Comparison of ENCODE assay signal across 8 cellular contexts in genomic region chr1:193111641-193112090, GRCh38. TPM values are rescaled to one million over a fixed set of nuclear protein-coding genes. Genes with fewer than 3 reads are reported as not detected.
A peak's percentile ranks its signal among the peaks of the same experiment; 100 is the strongest.
DNase-seq lines count a peak whose midpoint lies in the region; ATAC-seq, FAIRE-seq and TF ChIP-seq lines count a peak whose summit lies in the region.

No MANE protein-coding gene starts in this region.

- 39% methylated on average over 6 of the region's 6 CpGs for WGBS in suprapubic skin

- TF ChIP-seq CTCF in suprapubic skin (IDR thresholded peaks at IDR 0.05): no peak
- TF ChIP-seq CTCF in glutamatergic neuron (IDR thresholded peaks at IDR 0.05; ENCODE audit: partially characterized antibody, unreplicated experiment): no peak
- no peak for TF ChIP-seq CTCF in D721Med (IDR thresholded peaks at IDR 0.05; ENCODE audit: insufficient read depth, missing control alignments)
- no peak for TF ChIP-seq CTCF in colonic mucosa (IDR thresholded peaks at IDR 0.05)

- peaks cover 3% of the 10 kb centered on the region for H3K27me3 Mint-ChIP-seq in glutamatergic neuron (ENCODE audit: unreplicated experiment)

- no peaks in the 10 kb centered on the region for H3K27me3 ChIP-seq in suprapubic skin
- H3K27me3 ChIP-seq in colonic mucosa: no peaks in the 10 kb centered on the region

- no peaks in the 10 kb centered on the region for H3K36me3 Mint-ChIP-seq in glutamatergic neuron (ENCODE audit: unreplicated experiment)

- no peaks in the 10 kb centered on the region for H3K4me1 Mint-ChIP-seq in glutamatergic neuron (ENCODE audit: low read depth, unreplicated experiment)

- peak; percentile 67 to 91 for ATAC-seq in left cardiac atrium
- no peak for ATAC-seq in HG03108 (IDR thresholded peaks at IDR 0.05; ENCODE audit: unreplicated experiment)

- DNase-seq in H54 (ENCODE audit: insufficient read length, low spot score): no peak
- DNase-seq in SK-N-MC (ENCODE audit: low read depth, low spot score): no peak
- peak; percentile 68 for DNase-seq in left cardiac atrium
- DNase-seq in suprapubic skin (ENCODE audit: low spot score in 2 of 2): peak in 1 of 2 donors; percentile 79
- DNase-seq in glutamatergic neuron: no peak
- no peak for DNase-seq in D721Med (ENCODE audit: insufficient read length, low spot score)
- DNase-seq in colonic mucosa: no peak

- no peaks in the 10 kb centered on the region for H3K4me1 ChIP-seq in suprapubic skin
- H3K4me1 ChIP-seq in colonic mucosa: no peaks in the 10 kb centered on the region

- H3K4me3 ChIP-seq in SK-N-MC: peak overlapping the region; percentile 35
- H3K4me3 ChIP-seq in suprapubic skin: no peak overlapping the region
- H3K4me3 ChIP-seq in colonic mucosa: no peak overlapping the region

- no peaks in the 10 kb centered on the region for H3K36me3 ChIP-seq in SK-N-MC (ENCODE audit: insufficient read depth, low read length)
- H3K36me3 ChIP-seq in suprapubic skin: no peaks in the 10 kb centered on the region
- H3K36me3 ChIP-seq in colonic mucosa: no peaks in the 10 kb centered on the region

- intact Hi-C loops in left cardiac atrium (cut with DNase I) (no loop called here), colonic mucosa (cut with DNase I) (no loop called here)

- TF ChIP-seq EP300 in suprapubic skin (IDR thresholded peaks at IDR 0.05): no peak

- FAIRE-seq in H54 (lab: Jason Lieb, UNC) (peak; percentile 45), D721Med (lab: Jason Lieb, UNC) (no peak)

- H3K27ac ChIP-seq in SK-N-MC (peak overlapping the region; percentile 75), suprapubic skin (peak overlapping the region; percentile 56), colonic mucosa (no peak overlapping the region)

- no peak overlapping the region for H3K27ac Mint-ChIP-seq in glutamatergic neuron (ENCODE audit: unreplicated experiment)

- H3K4me3 Mint-ChIP-seq in glutamatergic neuron (ENCODE audit: unreplicated experiment): no peak overlapping the region

- peaks cover 1% of the 10 kb centered on the region for H3K9me3 Mint-ChIP-seq in glutamatergic neuron (ENCODE audit: unreplicated experiment)

- H3K9me3 ChIP-seq in SK-N-MC (ENCODE audit: low read depth, low read length): no peaks in the 10 kb centered on the region
- H3K9me3 ChIP-seq in suprapubic skin: no peaks in the 10 kb centered on the region
- no peaks in the 10 kb centered on the region for H3K9me3 ChIP-seq in colonic mucosa

- peak overlapping the region; percentile 34 for H3K9ac ChIP-seq in SK-N-MC (ENCODE audit: insufficient read length)
- no peak overlapping the region for H3K9ac ChIP-seq in colonic mucosa (ENCODE audit: low read depth in 2 of 2, low read length in 2 of 2)

- no peak for TF ChIP-seq POLR2A in H54 (IDR thresholded peaks at IDR 0.05; ENCODE audit: low read depth, low read length)
- no peak for TF ChIP-seq POLR2A in suprapubic skin (IDR thresholded peaks at IDR 0.05)

RNA-seq across cellular contexts. Expression of gene GLRX2, which starts 6.5 kb away (rescaled TPM):
- 10 to 100 TPM; 24.5 to 27.0 TPM for total RNA-seq in left cardiac atrium
- 10 to 100 TPM in 1 of 4 donors, 1 to 10 TPM in 3; 4.7 to 11.1 (median 5.6) TPM for total RNA-seq in suprapubic skin
- total RNA-seq in glutamatergic neuron (ENCODE audit: unreplicated experiment): 7.2 TPM
- 10 to 100 TPM; 22.3 to 38.1 TPM for total RNA-seq in colonic mucosa

RNA-seq across cellular contexts. Expression of gene CDC73, which starts 10.2 kb away (rescaled TPM):
- total RNA-seq in left cardiac atrium (10 to 100 TPM; 40.4 to 42.8 TPM), suprapubic skin (10 to 100 TPM; 17.0 to 30.0 (median 26.6) TPM), glutamatergic neuron (ENCODE audit: unreplicated experiment) (40.0 TPM), colonic mucosa (10 to 100 TPM; 45.3 to 49.1 TPM)

RNA-seq across cellular contexts. Expression of gene RO60, which starts 52.3 kb away (rescaled TPM):
- total RNA-seq in left cardiac atrium (10 to 100 TPM; 51.7 to 58.2 TPM), suprapubic skin (10 to 100 TPM; 43.4 to 63.9 (median 62.6) TPM), glutamatergic neuron (ENCODE audit: unreplicated experiment) (117 TPM), colonic mucosa (10 to 100 TPM; 47.6 to 55.9 TPM)

RNA-seq across cellular contexts. Expression of gene UCHL5, which starts 52.5 kb away (rescaled TPM):
- total RNA-seq in left cardiac atrium (10 to 100 TPM; 28.1 to 33.6 TPM), suprapubic skin (10 to 100 TPM; 23.7 to 63.2 (median 35.4) TPM), glutamatergic neuron (ENCODE audit: unreplicated experiment) (25.9 TPM), colonic mucosa (10 to 100 TPM; 33.9 to 46.5 TPM)
